Comparison of ENCODE assay signal across 11 cellular contexts in genomic region chr3:65168547-65168946, GRCh38.
"Had no signal": no experiment of that assay in that cellular context is flagged by ENCODE, and none has a peak within 500 bp of the region (broad histone marks: within the 10 kb centered on the region; RNA-seq: fewer than 3 reads in every experiment).

No MANE protein-coding gene starts in this region.

- H3K4me3 ChIP-seq: coronary artery, SJSA1, upper lobe of right lung had no signal

- H3K9me3 ChIP-seq: SJSA1, upper lobe of right lung had no signal

- DNase-seq: activated CD4-positive, alpha-beta T cell treated with anti-CD3 and anti-CD28 coated beads, Interleukin-2, amount 10 ng/mL, durations not matched to agents 24 days and 14 days; activated CD4-positive, CD25-positive, alpha-beta regulatory T cell; activated CD8-positive, alpha-beta memory T cell treated with anti-CD3 and anti-CD28 coated beads for 24 hours; activated naive CD8-positive, alpha-beta T cell treated with anti-CD3 and anti-CD28 coated beads, Interleukin-2, amount 10 ng/mL, durations not matched to agents 7 days and 5 days; effector CD4-positive, alpha-beta T cell; naive thymus-derived CD4-positive, alpha-beta T cell; stimulated activated naive CD8-positive, alpha-beta T cell treated with anti-CD3 and anti-CD28 coated beads, Interleukin-15, Interleukin-2, amounts not matched to agents 100 U/mL and 50 U/mL, for 24 hours; upper lobe of right lung had no signal

- H3K4me1 ChIP-seq: SJSA1, upper lobe of right lung had no signal

- H3K79me2 ChIP-seq: parathyroid adenoma had no signal

- H3K27ac ChIP-seq: parathyroid adenoma, SJSA1, upper lobe of right lung had no signal

- H3K27me3 ChIP-seq: SJSA1, upper lobe of right lung had no signal

- H3K36me3 ChIP-seq: SJSA1, upper lobe of right lung had no signal

- H3K9ac ChIP-seq: parathyroid adenoma had no signal

- H2AFZ ChIP-seq: parathyroid adenoma had no signal
